6 cellular contexts compared by ENCODE assay signal in genomic region chrX:38999099-38999498, GRCh38.
"Had no signal": no experiment of that assay in that cellular context is flagged by ENCODE, and none has a peak within 500 bp of the region (broad histone marks: within the 10 kb centered on the region; RNA-seq: fewer than 3 reads in every experiment).

No MANE protein-coding gene starts in this region.

- H3K4me1 Mint-ChIP-seq: H9 had no signal

- H3K4me3 Mint-ChIP-seq: H9 had no signal

- DNase-seq: GM23248, GOT3, H9, HCEC 1CT, IMR-90 had no signal

- H3K27ac Mint-ChIP-seq: H9 had no signal

- H3K4me3 ChIP-seq: GM23248, K562 had no signal

- H2AFZ ChIP-seq: GM23248 had no signal

- H3K9ac ChIP-seq: GM23248 had no signal

- H3K27ac ChIP-seq: GM23248 had no signal

- ATAC-seq: K562 had no signal
